In the genomic region with DNA sequence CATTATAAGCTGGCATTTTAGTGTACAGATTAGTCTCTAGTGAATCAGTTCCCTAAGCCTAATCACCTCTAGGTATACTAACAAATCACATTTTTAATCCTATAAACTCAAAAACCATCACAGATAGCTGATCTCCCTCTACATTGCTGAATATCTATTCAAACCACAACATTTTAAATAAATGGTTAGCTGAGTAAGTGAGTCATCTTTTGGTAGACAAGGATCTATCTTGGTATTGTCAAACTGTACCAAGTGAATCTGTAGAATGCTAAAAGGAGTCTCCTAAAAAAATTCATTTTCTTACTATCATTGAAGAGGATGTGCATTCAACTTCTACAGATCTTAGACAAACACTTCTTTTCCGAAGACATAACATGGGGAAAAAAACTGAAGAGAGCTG, we compare ENCODE assay signal across 1 cellular context.
A peak's percentile ranks its signal among the peaks of the same experiment; 100 is the strongest.
TF ChIP-seq lines count a peak whose summit lies in the region.

No MANE protein-coding gene starts in this region.

TF ChIP-seq in SK-N-SH, 30 proteins besides CTCF, POLR2A, EP300 and RAD21 (continued from another document):
- TF ChIP-seq, protein P1, sequence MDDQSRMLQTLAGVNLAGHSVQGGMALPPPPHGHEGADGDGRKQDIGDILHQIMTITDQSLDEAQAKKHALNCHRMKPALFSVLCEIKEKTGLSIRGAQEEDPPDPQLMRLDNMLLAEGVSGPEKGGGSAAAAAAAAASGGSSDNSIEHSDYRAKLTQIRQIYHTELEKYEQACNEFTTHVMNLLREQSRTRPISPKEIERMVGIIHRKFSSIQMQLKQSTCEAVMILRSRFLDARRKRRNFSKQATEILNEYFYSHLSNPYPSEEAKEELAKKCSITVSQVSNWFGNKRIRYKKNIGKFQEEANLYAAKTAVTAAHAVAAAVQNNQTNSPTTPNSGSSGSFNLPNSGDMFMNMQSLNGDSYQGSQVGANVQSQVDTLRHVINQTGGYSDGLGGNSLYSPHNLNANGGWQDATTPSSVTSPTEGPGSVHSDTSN (IDR thresholded peaks at IDR 0.05) = peak; percentile 70
- TF ChIP-seq JUND (IDR thresholded peaks at IDR 0.05) (peak; percentile 73), FOSL2 (IDR thresholded peaks at IDR 0.05; ENCODE audit: borderline replicate concordance, low read depth) (peak; percentile 78), RXRA (IDR thresholded peaks at IDR 0.05; ENCODE audit: borderline replicate concordance, low read depth) (no peak), POLR2AphosphoS5 (IDR thresholded peaks at IDR 0.05; ENCODE audit: low read depth, low read length) (no peak)
- TF ChIP-seq, protein P2, sequence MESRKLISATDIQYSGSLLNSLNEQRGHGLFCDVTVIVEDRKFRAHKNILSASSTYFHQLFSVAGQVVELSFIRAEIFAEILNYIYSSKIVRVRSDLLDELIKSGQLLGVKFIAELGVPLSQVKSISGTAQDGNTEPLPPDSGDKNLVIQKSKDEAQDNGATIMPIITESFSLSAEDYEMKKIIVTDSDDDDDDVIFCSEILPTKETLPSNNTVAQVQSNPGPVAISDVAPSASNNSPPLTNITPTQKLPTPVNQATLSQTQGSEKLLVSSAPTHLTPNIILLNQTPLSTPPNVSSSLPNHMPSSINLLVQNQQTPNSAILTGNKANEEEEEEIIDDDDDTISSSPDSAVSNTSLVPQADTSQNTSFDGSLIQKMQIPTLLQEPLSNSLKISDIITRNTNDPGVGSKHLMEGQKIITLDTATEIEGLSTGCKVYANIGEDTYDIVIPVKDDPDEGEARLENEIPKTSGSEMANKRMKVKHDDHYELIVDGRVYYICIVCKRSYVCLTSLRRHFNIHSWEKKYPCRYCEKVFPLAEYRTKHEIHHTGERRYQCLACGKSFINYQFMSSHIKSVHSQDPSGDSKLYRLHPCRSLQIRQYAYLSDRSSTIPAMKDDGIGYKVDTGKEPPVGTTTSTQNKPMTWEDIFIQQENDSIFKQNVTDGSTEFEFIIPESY (IDR thresholded peaks at IDR 0.05; ENCODE audit: borderline replicate concordance, low read depth) = no peak
